In the genomic region with DNA sequence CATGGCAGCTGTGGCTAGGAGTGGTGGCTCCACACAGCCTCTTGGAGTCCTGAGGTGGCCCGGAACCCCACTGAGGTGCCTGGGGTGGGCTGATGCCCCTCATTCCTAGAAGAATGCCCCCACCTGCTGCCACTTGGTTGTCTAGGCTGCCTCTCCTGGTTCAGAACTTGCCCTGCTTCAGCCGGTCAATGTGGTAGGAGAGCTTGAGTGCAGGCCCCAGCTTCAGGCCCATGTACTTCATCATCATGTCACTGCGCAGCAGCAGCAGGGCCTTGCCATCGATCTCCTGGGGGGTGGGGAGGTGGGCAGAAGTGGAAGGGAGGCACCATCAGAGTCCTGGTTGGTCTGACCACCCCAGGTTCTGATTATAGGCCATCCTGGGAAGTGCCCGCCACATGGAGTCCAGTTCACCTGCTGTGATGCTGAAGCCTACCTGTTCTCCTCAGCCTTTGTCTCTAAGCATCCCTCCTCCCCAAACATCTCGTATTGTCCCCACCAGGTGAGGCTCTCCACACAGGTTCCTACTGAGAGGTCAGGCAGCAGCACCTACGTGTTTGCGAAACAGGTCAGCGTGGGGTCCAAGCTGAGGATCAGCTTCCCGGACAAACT, we compare ENCODE assay signal across 19 cellular contexts. TPM values are rescaled to one million over a fixed set of nuclear protein-coding genes. Genes with fewer than 3 reads are reported as not detected.
DNase-seq lines count a peak whose midpoint lies in the region; ATAC-seq, FAIRE-seq and TF ChIP-seq lines count a peak whose summit lies in the region.
"Had no signal": no experiment of that assay in that cellular context is flagged by ENCODE, and none has a peak within 500 bp of the region (broad histone marks: within the 10 kb centered on the region; RNA-seq: fewer than 3 reads in every experiment).

No MANE protein-coding gene starts in this region.

- H3K9ac ChIP-seq in H1 (replicated peaks in 1 of 4; ENCODE audit: extremely low read depth in 1 of 4, low read depth in 3 of 4, low read length in 3 of 4) = no peak overlapping the region
- H3K9ac ChIP-seq: BLaER1 treated with 17β-estradiol and CSF1 and Interleukin-3, amounts not matched to agents 10 nM and 100 nM had no signal

- H3K27me3 ChIP-seq in H1 (replicated peaks in 1 of 4; ENCODE audit: control insufficient read depth in 3 of 4, extremely low read depth in 1 of 4, insufficient read depth in 3 of 4, low read length in 3 of 4) (peaks cover 0 to 10% (median 3%) of the 10 kb centered on the region in 4 experiments; a peak in 5 of 7 replicates), tibial nerve (no peaks in the 10 kb centered on the region)
- H3K27me3 ChIP-seq: BLaER1 treated with 17β-estradiol and CSF1 and Interleukin-3, amounts not matched to agents 10 nM and 100 nM had no signal

- H4K91ac ChIP-seq in H1 (replicated peaks; ENCODE audit: insufficient read length, low read length) = no peak overlapping the region

- H3K4me1 ChIP-seq in H1 (replicated peaks in 1 of 4; ENCODE audit: control insufficient read depth in 3 of 4, insufficient read depth in 4 of 4, low read length in 3 of 4) = no peaks in the 10 kb centered on the region; a peak in 1 of 7 replicates
- H3K4me1 ChIP-seq in tibial nerve = no peaks in the 10 kb centered on the region

- H3K23me2 ChIP-seq in H1 (ENCODE audit: low read depth, low read length) = no peaks in the 10 kb centered on the region

- H4K5ac ChIP-seq in H1 (ENCODE audit: insufficient read length, low read depth, low read length) = no peak overlapping the region

- peaks cover 2 to 8% (median 4%) of the 10 kb centered on the region in 4 experiments; a peak in 4 of 8 replicates for H3K36me3 ChIP-seq in H1 (ENCODE audit: control insufficient read depth in 2 of 4, insufficient read depth in 4 of 4, low read length in 3 of 4)
- H3K36me3 ChIP-seq in tibial nerve = peaks cover 2 to 98% (median 11%) of the 10 kb centered on the region in 3 donors

- H3K4ac ChIP-seq in H1 (replicated peaks; ENCODE audit: insufficient read length, low read depth, low read length) = no peak overlapping the region

- no peaks in the 10 kb centered on the region for H3K79me1 ChIP-seq in H1 (ENCODE audit: low read depth, low read length)

- TF ChIP-seq CTCF in RWPE1 (conservative IDR thresholded peaks at IDR 0.05; ENCODE audit: low read depth) (no peak), H1 (IDR thresholded peaks at IDR 0.05; ENCODE audit: control extremely low read depth in 1 of 3, insufficient read depth in 1 of 3, low read depth in 1 of 3, low read length in 3 of 3) (no peak), tibial nerve (IDR thresholded peaks at IDR 0.05) (no peak)

- no peak overlapping the region for H3K18ac ChIP-seq in H1 (ENCODE audit: extremely low read depth, low read length)

- H3K4me3 Mint-ChIP-seq in activated T-cell treated with anti-CD3 and anti-CD28 coated beads, Interleukin-2, amount 50 U/mL, for 24 hours = no peak overlapping the region
- H3K4me3 Mint-ChIP-seq in activated T-cell treated with anti-CD3 and anti-CD28 coated beads, Interleukin-2, amount 50 U/mL, for 4 hours = no peak overlapping the region
- H3K4me3 Mint-ChIP-seq in stimulated activated effector memory CD8-positive, alpha-beta T cell treated with anti-CD3 and anti-CD28 coated beads, Interleukin-12 subunit alpha, Interleukin-12 subunit beta, amount 100 ng/mL, for 72 hours = no peak overlapping the region
- H3K4me3 Mint-ChIP-seq: CD8-positive, alpha-beta T cell; H9 had no signal

- no peak overlapping the region for H2AK5ac ChIP-seq in H1 (ENCODE audit: low read depth, low read length)

- H3K27ac Mint-ChIP-seq in activated T-cell treated with anti-CD3 and anti-CD28 coated beads, Interleukin-2, amount 50 U/mL, for 24 hours = peak overlapping the region; percentile 0
- peak overlapping the region; percentile 81 for H3K27ac Mint-ChIP-seq in stimulated activated effector memory CD8-positive, alpha-beta T cell treated with anti-CD3 and anti-CD28 coated beads, Interleukin-12 subunit alpha, Interleukin-12 subunit beta, amount 100 ng/mL, for 72 hours
- H3K27ac Mint-ChIP-seq: CD8-positive, alpha-beta T cell; H9 had no signal

- POLR2A ChIA-PET in RWPE1 (lab: Yijun Ruan, JAX; ENCODE audit: low non-redundant PET) (no interaction called here), H1 (lab: Charles Lee; ENCODE audit: partially characterized antibody) (interaction anchor here (2.4 kb wide), 1 partner anchor 8 kb away, joined by 8 read pairs; no protein-coding TSS in a partner anchor)

- H2BK5ac ChIP-seq in H1 (ENCODE audit: low read depth, low read length) = no peak overlapping the region; the same call in 1 of the 2 replicates

- H2BK20ac ChIP-seq in H1 (ENCODE audit: low read length) = no peak overlapping the region

- H4K8ac ChIP-seq in H1 (ENCODE audit: extremely low read depth, insufficient read depth, low read length) = peak overlapping the region; percentile 31; the same call in 1 of the 2 replicates

- H3K4me2 ChIP-seq in H1 (ENCODE audit: insufficient read depth in 1 of 2, low read depth in 2 of 2, low read length in 2 of 2) = no peak overlapping the region
- H3K4me2 ChIP-seq: BLaER1 treated with 17β-estradiol and CSF1 and Interleukin-3, amounts not matched to agents 10 nM and 100 nM had no signal

- no peaks in the 10 kb centered on the region for H3K27me3 Mint-ChIP-seq in activated T-cell treated with anti-CD3 and anti-CD28 coated beads, Interleukin-2, amount 50 U/mL, for 24 hours
- H3K27me3 Mint-ChIP-seq in activated T-cell treated with anti-CD3 and anti-CD28 coated beads, Interleukin-2, amount 50 U/mL, for 4 hours (ENCODE audit: low read depth) = no peaks in the 10 kb centered on the region

- CTCF ChIA-PET in RWPE1 (lab: Yijun Ruan, JAX) = interaction anchor here (0.7 kb wide), 1 partner anchor 78 kb away, joined by 3 read pairs; no protein-coding TSS in a partner anchor
- CTCF ChIA-PET in H1 (lab: Charles Lee; ENCODE audit: partially characterized antibody) = interaction anchor here (0.5 to 1.4 kb wide), 3 partner anchors 9 to 357 kb away, joined by 3 to 4 read pairs (median 3); no protein-coding TSS in a partner anchor

- no peaks in the 10 kb centered on the region for H3K9me3 Mint-ChIP-seq in activated T-cell treated with anti-CD3 and anti-CD28 coated beads, Interleukin-2, amount 50 U/mL, for 24 hours
- H3K9me3 Mint-ChIP-seq in activated T-cell treated with anti-CD3 and anti-CD28 coated beads, Interleukin-2, amount 50 U/mL, for 4 hours = no peaks in the 10 kb centered on the region
- H3K9me3 Mint-ChIP-seq in stimulated activated effector memory CD8-positive, alpha-beta T cell treated with anti-CD3 and anti-CD28 coated beads, Interleukin-12 subunit alpha, Interleukin-12 subunit beta, amount 100 ng/mL, for 72 hours = no peaks in the 10 kb centered on the region
- H3K9me3 Mint-ChIP-seq: CD8-positive, alpha-beta T cell; H9 had no signal

- H3K4me3 ChIP-seq in H1 (ENCODE audit: extremely low read depth in 1 of 4, insufficient read depth in 2 of 4, low read depth in 3 of 4, low read length in 4 of 4) (no peak overlapping the region), tibial nerve (no peak overlapping the region)
- H3K4me3 ChIP-seq: BLaER1 treated with 17β-estradiol and CSF1 and Interleukin-3, amounts not matched to agents 10 nM and 100 nM had no signal

- no peak for DNase-seq in activated T-cell treated with anti-CD3 and anti-CD28 coated beads, Interleukin-2, amount 50 U/mL, for 24 hours
- DNase-seq in activated T-cell treated with anti-CD3 and anti-CD28 coated beads, Interleukin-2, amount 50 U/mL, for 4 hours = no peak
- DNase-seq in RWPE1 (ENCODE audit: low spot score) (no peak), H1 (ENCODE audit: low read depth in 1 of 2, low spot score in 2 of 2) (no peak), NCI-H1105 (lab: John Stamatoyannopoulos, UW) (no peak), tibial nerve (ENCODE audit: low spot score in 2 of 2) (no peak)
- DNase-seq in stimulated activated effector memory CD8-positive, alpha-beta T cell treated with anti-CD3 and anti-CD28 coated beads, Interleukin-12 subunit alpha, Interleukin-12 subunit beta, amount 100 ng/mL, for 72 hours (ENCODE audit: low spot score in 2 of 2) = no peak
- DNase-seq: Calu3; CD8-positive, alpha-beta T cell; DMS79 treated with DMSO at 0.1 percent for 48 hours; GF-D8; GOT3; H9; IMR-90 had no signal

- H3K4me1 Mint-ChIP-seq in activated T-cell treated with anti-CD3 and anti-CD28 coated beads, Interleukin-2, amount 50 U/mL, for 24 hours (ENCODE audit: low read depth) = peaks cover 2% of the 10 kb centered on the region
- peaks cover 3% of the 10 kb centered on the region for H3K4me1 Mint-ChIP-seq in activated T-cell treated with anti-CD3 and anti-CD28 coated beads, Interleukin-2, amount 50 U/mL, for 4 hours (ENCODE audit: low read depth)
- H3K4me1 Mint-ChIP-seq in stimulated activated effector memory CD8-positive, alpha-beta T cell treated with anti-CD3 and anti-CD28 coated beads, Interleukin-12 subunit alpha, Interleukin-12 subunit beta, amount 100 ng/mL, for 72 hours = peaks cover 6% of the 10 kb centered on the region

- H3K23ac ChIP-seq in H1 (ENCODE audit: insufficient read length) = no peak overlapping the region

- no peak overlapping the region for H3K14ac ChIP-seq in H1 (ENCODE audit: insufficient read length)

- TF ChIP-seq POLR2A in H1 (IDR thresholded peaks at IDR 0.05; ENCODE audit: control extremely low read depth in 1 of 2, low read depth in 2 of 2, low read length in 2 of 2) (no peak), tibial nerve (IDR thresholded peaks at IDR 0.05) (no peak)

- H3K9me3 ChIP-seq in H1 (ENCODE audit: insufficient read depth in 2 of 2, low read depth in 1 of 2, low read length in 1 of 2) (no peaks in the 10 kb centered on the region), tibial nerve (no peaks in the 10 kb centered on the region)
- H3K9me3 ChIP-seq: BLaER1 treated with 17β-estradiol and CSF1 and Interleukin-3, amounts not matched to agents 10 nM and 100 nM had no signal

- H3K27ac ChIP-seq in RWPE1 (peak overlapping the region; percentile 6), H1 (ENCODE audit: low read depth, low read length) (no peak overlapping the region), tibial nerve (no peak overlapping the region)
- H3K27ac ChIP-seq: 22Rv1; BLaER1 treated with 17β-estradiol and CSF1 and Interleukin-3, amounts not matched to agents 10 nM and 100 nM; HL-60 had no signal

- WGBS in H1 (ENCODE audit: extremely low coverage in 1 of 2, insufficient coverage in 1 of 2, insufficient read length in 1 of 2, insufficient replicate concordance in 2 of 2, low coverage in 1 of 2, low lambda C conversion rate in 2 of 2, missing lambda C conversion rate in 1 of 2), 2 experiments = 89% methylated on average over 10 of the region's 10 CpGs; no CpG with 5 or more reads in 1 of the 2 experiments
- 96 to 97% methylated on average over 10 of the region's 10 CpGs for WGBS in tibial nerve, 2 donors

- no peak for TF ChIP-seq EP300 in H1 (IDR thresholded peaks at IDR 0.05; ENCODE audit: borderline replicate concordance in 1 of 2, low read depth in 2 of 2, low read length in 2 of 2)
- TF ChIP-seq EP300 in tibial nerve (IDR thresholded peaks at IDR 0.05) = no peak

- no peak overlapping the region for H3K56ac ChIP-seq in H1 (replicated peaks; ENCODE audit: insufficient read length, low read depth, low read length)

- ATAC-seq in activated T-cell treated with anti-CD3 and anti-CD28 coated beads, Interleukin-2, amount 50 U/mL, for 4 hours = no peak
- ATAC-seq in stimulated activated effector memory CD8-positive, alpha-beta T cell treated with anti-CD3 and anti-CD28 coated beads, Interleukin-12 subunit alpha, Interleukin-12 subunit beta, amount 100 ng/mL, for 72 hours = no peak
- no peak for ATAC-seq in HG02588 (IDR thresholded peaks at IDR 0.05; ENCODE audit: unreplicated experiment)
- ATAC-seq: CD8-positive, alpha-beta T cell had no signal

- H4K20me1 ChIP-seq in H1 (replicated peaks in 1 of 2; ENCODE audit: control insufficient read depth in 1 of 2, insufficient read depth in 2 of 2, low read length in 2 of 2) = peaks cover 0 to 5% of the 10 kb centered on the region in 2 experiments

- no peak overlapping the region for H2BK12ac ChIP-seq in H1 (ENCODE audit: low read depth, low read length)

- TF ChIP-seq RAD21 in H1 (IDR thresholded peaks at IDR 0.05 in 1 of 2, conservative IDR thresholded peaks at IDR 0.05 in 1 of 2; ENCODE audit: low read depth in 2 of 2, low read length in 2 of 2) = no peak

- no peaks in the 10 kb centered on the region for H3K79me2 ChIP-seq in H1 (ENCODE audit: control insufficient read depth in 1 of 2, insufficient read depth in 2 of 2, low read length in 2 of 2)

- H2AFZ ChIP-seq in H1 (ENCODE audit: low read length) = no peak overlapping the region

- FAIRE-seq in H1 (lab: Jason Lieb, UNC) = no peak

- H2BK120ac ChIP-seq in H1 (replicated peaks; ENCODE audit: low read depth, low read length) = no peak overlapping the region

- no peak overlapping the region for H2BK15ac ChIP-seq in H1 (ENCODE audit: low read length)

- peaks cover 77% of the 10 kb centered on the region for H3K36me3 Mint-ChIP-seq in activated T-cell treated with anti-CD3 and anti-CD28 coated beads, Interleukin-2, amount 50 U/mL, for 24 hours (ENCODE audit: low read depth)
- peaks cover 20% of the 10 kb centered on the region for H3K36me3 Mint-ChIP-seq in activated T-cell treated with anti-CD3 and anti-CD28 coated beads, Interleukin-2, amount 50 U/mL, for 4 hours (ENCODE audit: insufficient read depth)
- peaks cover 78% of the 10 kb centered on the region for H3K36me3 Mint-ChIP-seq in stimulated activated effector memory CD8-positive, alpha-beta T cell treated with anti-CD3 and anti-CD28 coated beads, Interleukin-12 subunit alpha, Interleukin-12 subunit beta, amount 100 ng/mL, for 72 hours

RNA-seq across cellular contexts. Expression of gene SLFNL1, which starts 6.6 kb away (rescaled TPM):
- under 1 TPM in 2 of 3 donors, not detected in 1; 0.05 to 0.24 TPM for total RNA-seq in activated T-cell treated with anti-CD3 and anti-CD28 coated beads, Interleukin-2, amount 50 U/mL, for 4 hours
- not detected in 2 replicates for total RNA-seq in H1 (2021; fragmentation: NEBNext Ultra II Directional; extraction: Animal tissue kit (Norgen Biotek cat#: 25700))
- not detected in 2 replicates for polyA plus RNA-seq in H1 (2011; rRNA removed)
- not detected for polyA plus RNA-seq in H1 (2011; cell fraction: cytosol; rRNA removed)
- not detected for polyA plus RNA-seq in H1 (2011; cell fraction: nucleus; rRNA removed)
- 0.41 to 0.61 TPM (median 0.49 TPM) in 4 replicates for polyA plus RNA-seq in H1 (2012, experiment 1 of 2)
- polyA plus RNA-seq in H1 (2012, experiment 2 of 2) = not detected
- not detected for polyA plus RNA-seq in H1 (2013, experiment 1 of 2)
- not detected for polyA plus RNA-seq in H1 (2013, experiment 2 of 2)
- 0.03 and 0.05 TPM in 2 replicates for polyA minus RNA-seq in H1 (2011; rRNA and poly(A)+ RNA removed)
- polyA minus RNA-seq in H1 (2011; cell fraction: cytosol; rRNA and poly(A)+ RNA removed) = 0.22 TPM
- polyA minus RNA-seq in H1 (2011; cell fraction: nucleus; rRNA and poly(A)+ RNA removed) = 0.40 TPM
- total RNA-seq in tibial nerve = 1 to 10 TPM in 2 of 4 donors, under 1 TPM in 2; 0.20 to 2.4 (median 0.63) TPM
- total RNA-seq: HT1080 had no signal

RNA-seq across cellular contexts. Expression of gene CTPS1, which starts 48.6 kb away (rescaled TPM):
- 100 to 1,000 TPM; 194 to 214 (median 194) TPM for total RNA-seq in activated T-cell treated with anti-CD3 and anti-CD28 coated beads, Interleukin-2, amount 50 U/mL, for 4 hours
- total RNA-seq in H1 (2021; fragmentation: NEBNext Ultra II Directional; extraction: Animal tissue kit (Norgen Biotek cat#: 25700)) = 98.4 and 103 TPM in 2 replicates
- polyA plus RNA-seq in H1 (2011; rRNA removed) = 35.5 and 35.6 TPM in 2 replicates
- 50.7 TPM for polyA plus RNA-seq in H1 (2011; cell fraction: cytosol; rRNA removed)
- 62.1 TPM for polyA plus RNA-seq in H1 (2011; cell fraction: nucleus; rRNA removed)
- 84.7 to 113 TPM (median 86.9 TPM) in 4 replicates for polyA plus RNA-seq in H1 (2012, experiment 1 of 2)
- 26.2 TPM for polyA plus RNA-seq in H1 (2012, experiment 2 of 2)
- polyA plus RNA-seq in H1 (2013, experiment 1 of 2) = 52.8 TPM
- 49.7 TPM for polyA plus RNA-seq in H1 (2013, experiment 2 of 2)
- 72.5 and 80.6 TPM in 2 replicates for polyA minus RNA-seq in H1 (2011; rRNA and poly(A)+ RNA removed)
- 41.7 TPM for polyA minus RNA-seq in H1 (2011; cell fraction: cytosol; rRNA and poly(A)+ RNA removed)
- polyA minus RNA-seq in H1 (2011; cell fraction: nucleus; rRNA and poly(A)+ RNA removed) = 115 TPM
- 10 to 100 TPM; 29.8 to 46.3 (median 35.8) TPM for total RNA-seq in tibial nerve
